In the genomic region with DNA sequence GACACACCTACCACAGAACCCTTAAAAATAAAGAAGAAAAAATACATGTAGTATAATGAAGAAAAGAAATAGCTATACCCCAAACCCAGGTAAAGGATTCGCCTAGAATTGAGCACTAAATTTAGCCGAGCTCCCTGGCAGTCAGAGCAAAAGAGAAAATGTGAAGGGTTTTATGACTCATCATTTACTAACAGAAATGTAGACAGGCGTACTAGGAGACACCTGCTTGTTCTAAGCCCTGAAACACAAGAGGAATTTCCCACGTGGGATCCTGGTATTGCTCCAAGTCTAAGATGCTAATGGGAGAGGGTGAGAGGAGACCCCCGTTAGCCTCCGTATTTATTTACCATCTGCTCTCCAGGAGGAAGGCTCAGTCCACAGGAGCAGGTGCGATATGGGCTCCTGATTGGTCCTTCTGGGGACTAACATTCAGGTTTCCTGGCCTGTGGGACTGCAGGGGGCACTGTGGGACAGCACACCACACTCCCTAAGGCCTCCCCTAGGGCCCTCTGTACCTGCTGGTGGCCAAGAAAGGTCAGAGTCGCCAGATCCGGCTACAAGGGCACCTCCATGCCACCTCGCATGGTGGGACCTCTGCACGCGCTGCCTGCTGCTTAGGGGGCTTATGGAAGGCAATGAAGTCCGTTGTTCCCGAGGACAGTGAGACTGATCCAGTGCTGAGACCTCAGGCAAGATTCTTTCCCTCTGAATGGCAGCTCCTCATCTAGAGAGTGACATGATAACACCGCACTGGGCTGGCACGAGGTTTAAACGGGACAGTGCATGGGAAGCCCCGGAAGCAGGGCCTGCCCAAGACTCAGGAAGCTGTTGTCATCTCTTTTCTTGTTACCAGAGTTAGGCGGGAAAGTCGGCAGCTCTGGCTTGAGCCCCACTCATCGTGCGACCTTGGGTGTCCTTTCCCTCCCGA, we compare ENCODE assay signal across 8 cellular contexts. TPM values are rescaled to one million over a fixed set of nuclear protein-coding genes. Genes with fewer than 3 reads are reported as not detected.
A peak's percentile ranks its signal among the peaks of the same experiment; 100 is the strongest.
DNase-seq lines count a peak whose midpoint lies in the region; ATAC-seq lines count a peak whose summit lies in the region.

No MANE protein-coding gene starts in this region.

- DNase-seq in CMK (ENCODE audit: low read depth) (peak; percentile 14), NOMO-1 treated with dmso at 0.1 percent for 144 hours (lab: John Stamatoyannopoulos, UW; ENCODE audit: unreplicated experiment) (peak; percentile 25), dermis blood vessel endothelial cell (peak; percentile 76), lung microvascular endothelial cell (ENCODE audit: low read depth in 2 of 2) (peak; percentile 54 to 73), mesenteric fat pad (ENCODE audit: low spot score) (no peak)

- ATAC-seq in GM18873 (IDR thresholded peaks at IDR 0.05; ENCODE audit: low FRiP score, unreplicated experiment) (peak; percentile 49), HG03378 (IDR thresholded peaks at IDR 0.05; ENCODE audit: unreplicated experiment) (peak; percentile 60), HG02610 (IDR thresholded peaks at IDR 0.05; ENCODE audit: unreplicated experiment) (no peak)

RNA-seq across cellular contexts. Expression of gene KCNC1, which starts 25.8 kb away (rescaled TPM):
- not detected in 2 replicates for total RNA-seq in dermis blood vessel endothelial cell
- not detected in 2 replicates for total RNA-seq in lung microvascular endothelial cell
- total RNA-seq in mesenteric fat pad: not detected

RNA-seq across cellular contexts. Expression of gene MYOD1, which starts 41.0 kb away (rescaled TPM):
- total RNA-seq in dermis blood vessel endothelial cell (not detected in 2 replicates), lung microvascular endothelial cell (not detected in 2 replicates), mesenteric fat pad (not detected)
